Comparison of ENCODE assay signal across 21 cellular contexts in genomic region chr13:27489456-27489855, GRCh38.
"Had no signal": no experiment of that assay in that cellular context is flagged by ENCODE, and none has a peak within 500 bp of the region (broad histone marks: within the 10 kb centered on the region; RNA-seq: fewer than 3 reads in every experiment).

No MANE protein-coding gene starts in this region.

- H3K4me1 ChIP-seq: breast epithelium, foreskin keratinocyte, parathyroid adenoma, vagina had no signal

- H3K9me3 ChIP-seq: breast epithelium, neutrophil, thoracic aorta, vagina had no signal

- H3K27me3 ChIP-seq: breast epithelium, foreskin keratinocyte, neutrophil, vagina had no signal

- H3K27ac ChIP-seq: breast epithelium, foreskin keratinocyte, neutrophil, parathyroid adenoma, thoracic aorta, vagina had no signal

- H3K9ac ChIP-seq: parathyroid adenoma had no signal

- H2AFZ ChIP-seq: parathyroid adenoma had no signal

- H3K79me2 ChIP-seq: parathyroid adenoma had no signal

- H3K36me3 ChIP-seq: breast epithelium, neutrophil, thoracic aorta, vagina had no signal

- H3K4me3 ChIP-seq: breast epithelium, thoracic aorta, vagina had no signal

- ATAC-seq: activated CD4-positive, alpha-beta T cell treated with anti-CD3 and anti-CD28 coated beads for 36 hours; activated T-cell treated with anti-CD3 and anti-CD28 coated beads, Interleukin-2, amount 50 U/mL, for 72 hours; foreskin keratinocyte; left ventricle myocardium superior; WTC11 had no signal

- DNase-seq: activated CD4-positive, alpha-beta T cell treated with anti-CD3 and anti-CD28 coated beads for 36 hours; activated CD4-positive, alpha-beta T cell treated with anti-CD3 and anti-CD28 coated beads, Interleukin-2, amount 50 U/mL, for 4 hours; activated CD8-positive, alpha-beta memory T cell treated with anti-CD3 and anti-CD28 coated beads for 24 hours; activated CD8-positive, alpha-beta memory T cell treated with anti-CD3 and anti-CD28 coated beads, Interleukin-2, amount 50 U/mL, for 48 hours; activated effector memory CD4-positive, alpha-beta T cell treated with Interleukin-2 at 50 U/mL for 16 hours; activated naive CD4-positive, alpha-beta T cell treated with anti-CD3 and anti-CD28 coated beads for 36 hours; activated naive CD8-positive, alpha-beta T cell treated with anti-CD3 and anti-CD28 coated beads, Interleukin-2, amount 10 ng/mL, durations not matched to agents 7 days and 5 days; activated T-cell treated with anti-CD3 and anti-CD28 coated beads, Interleukin-2, amount 50 U/mL, for 72 hours; amniotic stem cell; erythroblast; foreskin keratinocyte; left ventricle myocardium superior; stimulated activated CD4-positive, alpha-beta T cell treated with anti-CD3 and anti-CD28 coated beads, Interleukin-4, amount 100 ng/mL, for 1 hour; stimulated activated naive CD4-positive, alpha-beta T cell; T-helper 1 cell had no signal
